Comparison of ENCODE assay signal across 3 cellular contexts in genomic region chr15:85335193-85335939, GRCh38.
TF ChIP-seq lines count a peak whose summit lies in the region.

No MANE protein-coding gene starts in this region.

TF ChIP-seq in K562, 482 proteins besides CTCF, POLR2A, EP300 and RAD21:
- TF ChIP-seq MYNN (IDR thresholded peaks at IDR 0.05) (no peak), MYNN (CRISPR knock-in tag; IDR thresholded peaks at IDR 0.05) (no peak), SMARCB1 (IDR thresholded peaks at IDR 0.05; ENCODE audit: insufficient read length, low read depth) (no peak), PHF20 (IDR thresholded peaks at IDR 0.05; ENCODE audit: partially characterized antibody) (no peak), ZNF644 (tag; IDR thresholded peaks at IDR 0.05; ENCODE audit: low read depth) (no peak), C11orf30 (IDR thresholded peaks at IDR 0.05; ENCODE audit: low read depth) (peak; percentile 56; the same call in 1 of the 2 replicates), MAFG (tag; conservative IDR thresholded peaks at IDR 0.05) (0 out of 2 replicates have a peak, but pooled peaks have one; percentile 28), ARHGAP35 (IDR thresholded peaks at IDR 0.05; ENCODE audit: partially characterized antibody) (no peak), CBX5 (IDR thresholded peaks at IDR 0.05; ENCODE audit: borderline replicate concordance, low read depth) (no peak), MITF (IDR thresholded peaks at IDR 0.05) (no peak), ZNF316 (IDR thresholded peaks at IDR 0.05) (peak; percentile 28; the same call in 1 of the 2 replicates)

TF ChIP-seq in liver, 16 proteins besides CTCF, POLR2A, EP300 and RAD21:
- TF ChIP-seq NR2F2 (IDR thresholded peaks at IDR 0.05) (peak; percentile 95), ZBTB33 (IDR thresholded peaks at IDR 0.05) (no peak), RXRA (IDR thresholded peaks at IDR 0.05) (peak in 1 of 2 donors; percentile 36), REST (IDR thresholded peaks at IDR 0.05) (no peak), FOXA1 (IDR thresholded peaks at IDR 0.05) (no peak), TAF1 (conservative IDR thresholded peaks at IDR 0.05) (no peak), HNF4A (conservative IDR thresholded peaks at IDR 0.05) (peak in 1 of 2 donors; percentile 15)
TF ChIP-seq in liver: peak in this region for 3.

TF ChIP-seq in WTC11, 78 proteins besides CTCF, POLR2A, EP300 and RAD21:
- TF ChIP-seq NFATC4 (CRISPR knock-in tag; IDR thresholded peaks at IDR 0.05) = no peak
- TF ChIP-seq ATF6 (CRISPR knock-in tag; IDR thresholded peaks at IDR 0.05) = no peak
- TF ChIP-seq JAZF1 (CRISPR knock-in tag; IDR thresholded peaks at IDR 0.05) = no peak
- TF ChIP-seq CREM (CRISPR knock-in tag; IDR thresholded peaks at IDR 0.05) = no peak
- no peak for TF ChIP-seq ATF1 (CRISPR knock-in tag; IDR thresholded peaks at IDR 0.05)
- no peak for TF ChIP-seq HMGXB4 (CRISPR knock-in tag; IDR thresholded peaks at IDR 0.05)
- no peak for TF ChIP-seq ZNF121 (CRISPR knock-in tag; IDR thresholded peaks at IDR 0.05)
